15 cellular contexts compared by ENCODE assay signal in genomic region chr1:93805027-93805426, GRCh38.
DNase-seq lines count a peak whose midpoint lies in the region; ATAC-seq and TF ChIP-seq lines count a peak whose summit lies in the region.
"Had no signal": no experiment of that assay in that cellular context is flagged by ENCODE, and none has a peak within 500 bp of the region (broad histone marks: within the 10 kb centered on the region; RNA-seq: fewer than 3 reads in every experiment).

No MANE protein-coding gene starts in this region.

- H3K9me3 ChIP-seq in osteoblast (ENCODE audit: low read depth, low read length) = no peaks in the 10 kb centered on the region
- H3K9me3 ChIP-seq: BE2C had no signal

- H3K27me3 ChIP-seq in osteoblast (ENCODE audit: insufficient read depth, low read length) = no peaks in the 10 kb centered on the region
- H3K27me3 ChIP-seq: BE2C, neural progenitor cell had no signal

- ATAC-seq in HG02870 (IDR thresholded peaks at IDR 0.05; ENCODE audit: unreplicated experiment) (no peak), GM18517 (IDR thresholded peaks at IDR 0.05; ENCODE audit: unreplicated experiment) (no peak)

- H3K79me2 ChIP-seq in osteoblast (ENCODE audit: insufficient read depth, low read length) = no peaks in the 10 kb centered on the region

- DNase-seq in EH (ENCODE audit: low read depth) (peak; percentile 68), RPMI7951 (ENCODE audit: low read depth) (peak; percentile 32), epithelial cell of prostate (ENCODE audit: low read depth, low spot score) (no peak), osteoblast (ENCODE audit: insufficient read length, low spot score, missing footprints) (no peak), SHP77 treated with DMSO at 0.1 percent for 48 hours (lab: John Stamatoyannopoulos, UW) (no peak), NCI-H524 treated with DMSO at 0.1 percent for 48 hours (lab: John Stamatoyannopoulos, UW) (no peak)
- DNase-seq: activated B cell treated with CpG ODN at 0.5 μM for 24 hours; activated naive CD4-positive, alpha-beta T cell treated with Interleukin-2 at 50 U/mL for 16 hours; caudate nucleus; NCI-H1105 had no signal

- no peak overlapping the region for H2AFZ ChIP-seq in osteoblast (ENCODE audit: low read length)
- H2AFZ ChIP-seq: neural progenitor cell had no signal

- no peak for TF ChIP-seq CTCF in osteoblast (IDR thresholded peaks at IDR 0.05; ENCODE audit: extremely low read depth, low read depth, low read length)

- no peaks in the 10 kb centered on the region for H4K20me1 ChIP-seq in osteoblast (ENCODE audit: insufficient read depth, low read length)

- peaks cover 26% of the 10 kb centered on the region for H3K4me1 ChIP-seq in osteoblast (ENCODE audit: insufficient read depth, low read length)
- H3K4me1 ChIP-seq: BE2C, neural progenitor cell had no signal

- H3K4me3 ChIP-seq in osteoblast (ENCODE audit: insufficient read depth, low read length) = peak overlapping the region; percentile 54
- H3K4me3 ChIP-seq: neural progenitor cell, skin epidermis had no signal

- no peaks in the 10 kb centered on the region for H3K36me3 ChIP-seq in osteoblast (ENCODE audit: insufficient read depth, low read length)
- H3K36me3 ChIP-seq: BE2C had no signal

- peak overlapping the region; percentile 79 for H3K4me2 ChIP-seq in osteoblast (ENCODE audit: insufficient read depth, low read length)
- H3K4me2 ChIP-seq: neural progenitor cell had no signal

- peak overlapping the region; percentile 93 for H3K27ac ChIP-seq in epithelial cell of prostate
- H3K27ac ChIP-seq in osteoblast (ENCODE audit: low read depth, low read length) = peak overlapping the region; percentile 60
- H3K27ac ChIP-seq: neural progenitor cell had no signal

Comparison
In these comparisons a context has a peak if more than half of its experiments do, and no peak if none do; other contexts are left out.
1. DNase-seq: peak in EH (single experiment) and RPMI7951 (single experiment); none in epithelial cell of prostate (single experiment), osteoblast (single experiment), SHP77 treated with DMSO at 0.1 percent for 48 hours (single experiment) and NCI-H524 treated with DMSO at 0.1 percent for 48 hours (single experiment).